8 cellular contexts compared by ENCODE assay signal in genomic region chr14:92794547-92794941, GRCh38. TPM values are rescaled to one million over a fixed set of nuclear protein-coding genes. Genes with fewer than 3 reads are reported as not detected.
DNase-seq lines count a peak whose midpoint lies in the region; ATAC-seq and TF ChIP-seq lines count a peak whose summit lies in the region.

No MANE protein-coding gene starts in this region.

- ATAC-seq in GM18498 (IDR thresholded peaks at IDR 0.05; ENCODE audit: unreplicated experiment): peak; percentile 2
- ATAC-seq in body of pancreas: no peak
- ATAC-seq in left colon: peak; percentile 12
- ATAC-seq in GM19397 (IDR thresholded peaks at IDR 0.05; ENCODE audit: unreplicated experiment): no peak

- H3K27me3 ChIP-seq in body of pancreas (no peaks in the 10 kb centered on the region), thymus (ENCODE audit: control insufficient read depth, insufficient read depth) (no peaks in the 10 kb centered on the region)

- intact Hi-C loops in body of pancreas (cut with DNase I) (no loop called here), left colon (cut with DNase I, micrococcal nuclease) (no loop called here)

- TF ChIP-seq POLR2A in body of pancreas (IDR thresholded peaks at IDR 0.05): no peak

- H3K9me3 ChIP-seq in body of pancreas: peaks cover 0 to 1% (median 0%) of the 10 kb centered on the region in 3 donors
- no peaks in the 10 kb centered on the region for H3K9me3 ChIP-seq in thymus (ENCODE audit: control insufficient read depth)

- H3K36me3 ChIP-seq in body of pancreas (replicated peaks in 1 of 2; ENCODE audit: insufficient read depth in 1 of 2, low read depth in 2 of 2) (peaks cover 0 to 3% of the 10 kb centered on the region in 2 donors), thymus (ENCODE audit: control insufficient read depth, insufficient read depth) (peaks cover 15% of the 10 kb centered on the region)

- H3K4me1 ChIP-seq in body of pancreas: peaks cover 34% of the 10 kb centered on the region
- H3K4me1 ChIP-seq in thymus (ENCODE audit: control insufficient read depth, insufficient read depth, low read length): peaks cover 4% of the 10 kb centered on the region

- TF ChIP-seq CTCF in LNCaP clone FGC (IDR thresholded peaks at IDR 0.05; ENCODE audit: control insufficient read depth, extremely low read depth, insufficient read depth): no peak
- TF ChIP-seq CTCF in body of pancreas (IDR thresholded peaks at IDR 0.05): no peak

- WGBS in body of pancreas, 2 donors: 0% methylated on average over 7 to 20 of the region's 20 CpGs
- 1% methylated on average over 20 of the region's 20 CpGs for WGBS in thymus

- H3K4me3 ChIP-seq in LNCaP clone FGC (ENCODE audit: low read depth, low read length): peak overlapping the region; percentile 100
- H3K4me3 ChIP-seq in body of pancreas: peak overlapping the region; percentile 75 to 89
- peak overlapping the region; percentile 71 for H3K4me3 ChIP-seq in thymus (ENCODE audit: low read length)

- no peak for DNase-seq in LNCaP clone FGC (ENCODE audit: low read depth)
- DNase-seq in body of pancreas: peak in 2 of 4 donors; percentile 16 to 19
- DNase-seq in left colon: no peak
- DNase-seq in glomerular visceral epithelial cell (ENCODE audit: extremely low spot score): no peak
- DNase-seq in stimulated activated CD4-positive, alpha-beta T cell treated with anti-CD3 and anti-CD28 coated beads, Interleukin-4, amount 100 ng/mL, for 4 hours: no peak

- H3K27ac ChIP-seq in body of pancreas (peak overlapping the region; percentile 60 to 87 (median 76)), thymus (ENCODE audit: low read depth) (peak overlapping the region; percentile 85)

RNA-seq across cellular contexts. Expression of gene GOLGA5, which starts 0.4 kb away (rescaled TPM):
- total RNA-seq in body of pancreas: 10 to 100 TPM; 21.8 to 27.8 TPM
- total RNA-seq in left colon: 10 to 100 TPM; 42.2 to 44.1 TPM
- polyA plus RNA-seq in thymus: 30.3 TPM

RNA-seq across cellular contexts. Expression of gene LGMN, which starts 46.1 kb away (rescaled TPM):
- 10 to 100 TPM; 20.8 to 41.8 TPM for total RNA-seq in body of pancreas
- 100 to 1,000 TPM in 1 of 2 donors, 10 to 100 TPM in 1; 70.8 to 125 TPM for total RNA-seq in left colon
- polyA plus RNA-seq in thymus: 230 TPM

Comparison
In these comparisons a context has a peak if more than half of its experiments do, and no peak if none do; other contexts are left out.
1. ATAC-seq: peak in GM18498 (single experiment) and left colon (single experiment); none in body of pancreas (single experiment) and GM19397 (single experiment).
2. Peak in every context shown above with its lines, with median percentiles within 50 percentile points of each other: H3K4me3 ChIP-seq.